ENCODE assay signal across 23 cellular contexts in genomic region chrX:38890963-38891362, GRCh38.
"Had no signal": no experiment of that assay in that cellular context is flagged by ENCODE, and none has a peak within 500 bp of the region (broad histone marks: within the 10 kb centered on the region; RNA-seq: fewer than 3 reads in every experiment).

No MANE protein-coding gene starts in this region.

- H3K4me3 Mint-ChIP-seq: activated naive CD8-positive, alpha-beta T cell treated with anti-CD3 and anti-CD28 coated beads for 36 hours; endodermal cell; nephron progenitor cell; stimulated activated effector memory CD8-positive, alpha-beta T cell treated with anti-CD3 and anti-CD28 coated beads, Interleukin-12 subunit alpha, Interleukin-12 subunit beta, amount 100 ng/mL, for 72 hours; T-helper 1 cell treated with Interleukin-12 subunit alpha and Interleukin-12 subunit beta and Interleukin-4 antibody, amounts not matched to agents 30 μg/mL and 1 μg/mL, for 36 hours had no signal

- ATAC-seq: right cardiac atrium had no signal

- H3K27ac Mint-ChIP-seq: activated naive CD8-positive, alpha-beta T cell treated with anti-CD3 and anti-CD28 coated beads for 36 hours; endodermal cell; nephron progenitor cell; stimulated activated effector memory CD8-positive, alpha-beta T cell treated with anti-CD3 and anti-CD28 coated beads, Interleukin-12 subunit alpha, Interleukin-12 subunit beta, amount 100 ng/mL, for 72 hours; T-helper 1 cell treated with Interleukin-12 subunit alpha and Interleukin-12 subunit beta and Interleukin-4 antibody, amounts not matched to agents 30 μg/mL and 1 μg/mL, for 36 hours had no signal

- H3K4me1 ChIP-seq: esophagus squamous epithelium, heart left ventricle, parathyroid adenoma, stomach, suprapubic skin, tibial nerve had no signal

- H3K4me3 ChIP-seq: coronary artery, esophagus squamous epithelium, heart left ventricle, skin epidermis, stomach, suprapubic skin, tibial nerve had no signal

- H3K27me3 ChIP-seq: esophagus squamous epithelium, suprapubic skin, tibial nerve had no signal

- H3K27ac ChIP-seq: coronary artery, esophagus squamous epithelium, heart left ventricle, parathyroid adenoma, skin epidermis, stomach, suprapubic skin, tibial nerve had no signal

- FAIRE-seq: bronchial epithelial cell, keratinocyte had no signal

- DNase-seq: activated CD4-positive, alpha-beta T cell treated with anti-CD3 and anti-CD28 coated beads for 4 hours; activated CD4-positive, alpha-beta T cell treated with anti-CD3 and anti-CD28 coated beads, Interleukin-2, amount 50 U/mL, for 48 hours; activated CD4-positive, CD25-positive, alpha-beta regulatory T cell; activated naive CD4-positive, alpha-beta T cell treated with Interleukin-2 at 50 U/mL for 16 hours; amniotic stem cell; endodermal cell; esophagus squamous epithelium; heart left ventricle; left ventricle myocardium superior; midbrain; nephron progenitor cell; right cardiac atrium; stomach had no signal

- H3K9me3 ChIP-seq: esophagus squamous epithelium, heart left ventricle, stomach, suprapubic skin, tibial nerve had no signal

- H3K9me3 Mint-ChIP-seq: activated naive CD8-positive, alpha-beta T cell treated with anti-CD3 and anti-CD28 coated beads for 36 hours; stimulated activated effector memory CD8-positive, alpha-beta T cell treated with anti-CD3 and anti-CD28 coated beads, Interleukin-12 subunit alpha, Interleukin-12 subunit beta, amount 100 ng/mL, for 72 hours; T-helper 1 cell treated with Interleukin-12 subunit alpha and Interleukin-12 subunit beta and Interleukin-4 antibody, amounts not matched to agents 30 μg/mL and 1 μg/mL, for 36 hours had no signal

- H3K36me3 Mint-ChIP-seq: activated naive CD8-positive, alpha-beta T cell treated with anti-CD3 and anti-CD28 coated beads for 36 hours; stimulated activated effector memory CD8-positive, alpha-beta T cell treated with anti-CD3 and anti-CD28 coated beads, Interleukin-12 subunit alpha, Interleukin-12 subunit beta, amount 100 ng/mL, for 72 hours had no signal

- H3K4me1 Mint-ChIP-seq: stimulated activated effector memory CD8-positive, alpha-beta T cell treated with anti-CD3 and anti-CD28 coated beads, Interleukin-12 subunit alpha, Interleukin-12 subunit beta, amount 100 ng/mL, for 72 hours had no signal

- H3K36me3 ChIP-seq: esophagus squamous epithelium, heart left ventricle, stomach, suprapubic skin, tibial nerve had no signal
